ENCODE assay signal across 9 cellular contexts in genomic region chr11:121453589-121454299, GRCh38. TPM values are rescaled to one million over a fixed set of nuclear protein-coding genes. Genes with fewer than 3 reads are reported as not detected.
DNase-seq lines count a peak whose midpoint lies in the region; ATAC-seq and TF ChIP-seq lines count a peak whose summit lies in the region.
"Had no signal": no experiment of that assay in that cellular context is flagged by ENCODE, and none has a peak within 500 bp of the region (broad histone marks: within the 10 kb centered on the region; RNA-seq: fewer than 3 reads in every experiment).

No MANE protein-coding gene starts in this region.

- H3K4me1 ChIP-seq in sigmoid colon, result peaks cover 0 to 23% (median 16%) of the 10 kb centered on the region in 4 donors

- no peaks in the 10 kb centered on the region for H3K27me3 ChIP-seq in sigmoid colon

- POLR2A ChIA-PET in activated CD4-positive, alpha-beta T cell treated with anti-CD3 and anti-CD28 coated beads for 36 hours (lab: Charles Lee), result interaction anchor here (0.9 kb wide), 1 partner anchor 10 kb away, joined by 3 read pairs; no protein-coding TSS in a partner anchor
- POLR2A ChIA-PET in activated CD8-positive, alpha-beta T cell treated with anti-CD3 and anti-CD28 coated beads for 36 hours (lab: Charles Lee), result interaction anchor here (1.0 to 9.1 kb wide), 2 partner anchors 12 to 147 kb away, joined by 3 to 180 read pairs; no protein-coding TSS in a partner anchor

- no peaks in the 10 kb centered on the region for H3K9me3 ChIP-seq in sigmoid colon

- TF ChIP-seq CTCF in activated CD8-positive, alpha-beta T cell treated with anti-CD3 and anti-CD28 coated beads for 36 hours (IDR thresholded peaks at IDR 0.05), result no peak
- TF ChIP-seq CTCF in sigmoid colon (IDR thresholded peaks at IDR 0.05), result no peak

- CTCF ChIA-PET in activated CD4-positive, alpha-beta T cell treated with anti-CD3 and anti-CD28 coated beads for 36 hours (lab: Charles Lee), result interaction anchor here (0.8 to 1.2 kb wide), 2 partner anchors 14 to 138 kb away, joined by 3 read pairs; no protein-coding TSS in a partner anchor
- CTCF ChIA-PET in activated CD8-positive, alpha-beta T cell treated with anti-CD3 and anti-CD28 coated beads for 36 hours (lab: Charles Lee), result interaction anchor here (0.9 kb wide), 2 partner anchors 12 to 30 kb away, joined by 3 to 4 read pairs; no protein-coding TSS in a partner anchor

- TF ChIP-seq POLR2A in sigmoid colon (IDR thresholded peaks at IDR 0.05), result no peak

- peaks cover 84% of the 10 kb centered on the region for H3K4me1 Mint-ChIP-seq in activated CD4-positive, alpha-beta T cell treated with anti-CD3 and anti-CD28 coated beads for 36 hours
- H3K4me1 Mint-ChIP-seq in activated CD8-positive, alpha-beta T cell treated with anti-CD3 and anti-CD28 coated beads for 36 hours (ENCODE audit: low read depth), result peaks cover 77% of the 10 kb centered on the region
- peaks cover 93% of the 10 kb centered on the region for H3K4me1 Mint-ChIP-seq in stimulated activated naive CD8-positive, alpha-beta T cell treated with anti-CD3 and anti-CD28 coated beads, Interleukin-15, Interleukin-2, amounts not matched to agents 100 ng/mL and 50 ng/mL, for 24 hours (ENCODE audit: low read depth)

- peak overlapping the region; percentile 94 for H3K27ac Mint-ChIP-seq in activated CD4-positive, alpha-beta T cell treated with anti-CD3 and anti-CD28 coated beads for 36 hours
- H3K27ac Mint-ChIP-seq in activated CD8-positive, alpha-beta T cell treated with anti-CD3 and anti-CD28 coated beads for 36 hours, result peak overlapping the region; percentile 98
- peak overlapping the region; percentile 99 for H3K27ac Mint-ChIP-seq in stimulated activated naive CD8-positive, alpha-beta T cell treated with anti-CD3 and anti-CD28 coated beads, Interleukin-15, Interleukin-2, amounts not matched to agents 100 ng/mL and 50 ng/mL, for 24 hours

- no peak for TF ChIP-seq EP300 in sigmoid colon (IDR thresholded peaks at IDR 0.05)

- H3K36me3 ChIP-seq in sigmoid colon, result no peaks in the 10 kb centered on the region

- no peak for DNase-seq in activated CD4-positive, alpha-beta T cell treated with anti-CD3 and anti-CD28 coated beads for 36 hours
- no peak for DNase-seq in activated CD4-positive, alpha-beta T cell treated with anti-CD3 and anti-CD28 coated beads for 1 hour
- DNase-seq in activated CD8-positive, alpha-beta T cell treated with anti-CD3 and anti-CD28 coated beads for 36 hours, result peak; percentile 38
- DNase-seq in left lobe of liver (ENCODE audit: low spot score), result peak; percentile 76
- no peak for DNase-seq in GM19238 (ENCODE audit: insufficient read length, low spot score)
- DNase-seq in sigmoid colon, result no peak
- DNase-seq: activated CD8-positive, alpha-beta memory T cell treated with anti-CD3 and anti-CD28 coated beads for 24 hours had no signal

- no peak for ATAC-seq in activated CD4-positive, alpha-beta T cell treated with anti-CD3 and anti-CD28 coated beads for 36 hours
- ATAC-seq in activated CD8-positive, alpha-beta T cell treated with anti-CD3 and anti-CD28 coated beads for 36 hours, result no peak
- ATAC-seq in left lobe of liver (peak; percentile 36), HG03159 (IDR thresholded peaks at IDR 0.05; ENCODE audit: unreplicated experiment) (no peak)

- H3K4me3 ChIP-seq in sigmoid colon, result no peak overlapping the region

- no peaks in the 10 kb centered on the region for H3K27me3 Mint-ChIP-seq in activated CD4-positive, alpha-beta T cell treated with anti-CD3 and anti-CD28 coated beads for 36 hours
- no peaks in the 10 kb centered on the region for H3K27me3 Mint-ChIP-seq in activated CD8-positive, alpha-beta T cell treated with anti-CD3 and anti-CD28 coated beads for 36 hours
- no peaks in the 10 kb centered on the region for H3K27me3 Mint-ChIP-seq in stimulated activated naive CD8-positive, alpha-beta T cell treated with anti-CD3 and anti-CD28 coated beads, Interleukin-15, Interleukin-2, amounts not matched to agents 100 ng/mL and 50 ng/mL, for 24 hours

- peak overlapping the region in 1 of 4 donors; percentile 72 for H3K27ac ChIP-seq in sigmoid colon

- peak overlapping the region; percentile 89 for H3K4me3 Mint-ChIP-seq in activated CD4-positive, alpha-beta T cell treated with anti-CD3 and anti-CD28 coated beads for 36 hours
- H3K4me3 Mint-ChIP-seq in activated CD8-positive, alpha-beta T cell treated with anti-CD3 and anti-CD28 coated beads for 36 hours, result peak overlapping the region; percentile 95
- H3K4me3 Mint-ChIP-seq in stimulated activated naive CD8-positive, alpha-beta T cell treated with anti-CD3 and anti-CD28 coated beads, Interleukin-15, Interleukin-2, amounts not matched to agents 100 ng/mL and 50 ng/mL, for 24 hours, result peak overlapping the region; percentile 98

- H3K36me3 Mint-ChIP-seq in activated CD4-positive, alpha-beta T cell treated with anti-CD3 and anti-CD28 coated beads for 36 hours (ENCODE audit: low read depth), result peaks cover 23% of the 10 kb centered on the region
- H3K36me3 Mint-ChIP-seq in activated CD8-positive, alpha-beta T cell treated with anti-CD3 and anti-CD28 coated beads for 36 hours (ENCODE audit: low read depth), result peaks cover 43% of the 10 kb centered on the region
- peaks cover 14% of the 10 kb centered on the region for H3K36me3 Mint-ChIP-seq in stimulated activated naive CD8-positive, alpha-beta T cell treated with anti-CD3 and anti-CD28 coated beads, Interleukin-15, Interleukin-2, amounts not matched to agents 100 ng/mL and 50 ng/mL, for 24 hours (ENCODE audit: low read depth)

- WGBS in sigmoid colon, 2 donors, result 52 to 68% methylated on average over 6 of the region's 6 CpGs

- intact Hi-C loops in activated CD4-positive, alpha-beta T cell treated with anti-CD3 and anti-CD28 coated beads for 36 hours (cut with DNase I, micrococcal nuclease), result loop anchor here (2.0 to 10.0 kb wide), 4 partner anchors 29 to 137 kb away; no protein-coding TSS in a partner anchor
- intact Hi-C loops in activated CD8-positive, alpha-beta T cell treated with anti-CD3 and anti-CD28 coated beads for 36 hours (cut with micrococcal nuclease), result loop anchor here (5.0 to 10.0 kb wide), 2 partner anchors 129 to 139 kb away; no protein-coding TSS in a partner anchor
- intact Hi-C loops in sigmoid colon (cut with DNase I), result loop anchor here (2.0 to 5.0 kb wide), 5 partner anchors 13 to 139 kb away; no protein-coding TSS in a partner anchor

- no peaks in the 10 kb centered on the region for H3K9me3 Mint-ChIP-seq in activated CD4-positive, alpha-beta T cell treated with anti-CD3 and anti-CD28 coated beads for 36 hours (ENCODE audit: low read depth)
- no peaks in the 10 kb centered on the region for H3K9me3 Mint-ChIP-seq in activated CD8-positive, alpha-beta T cell treated with anti-CD3 and anti-CD28 coated beads for 36 hours
- no peaks in the 10 kb centered on the region for H3K9me3 Mint-ChIP-seq in stimulated activated naive CD8-positive, alpha-beta T cell treated with anti-CD3 and anti-CD28 coated beads, Interleukin-15, Interleukin-2, amounts not matched to agents 100 ng/mL and 50 ng/mL, for 24 hours

RNA-seq across cellular contexts. Expression of gene SORL1, which starts 1.6 kb away (rescaled TPM):
- 10 to 100 TPM; 53.5 to 68.0 TPM for total RNA-seq in activated CD4-positive, alpha-beta T cell treated with anti-CD3 and anti-CD28 coated beads for 36 hours
- total RNA-seq in activated CD8-positive, alpha-beta T cell treated with anti-CD3 and anti-CD28 coated beads for 36 hours, result 10 to 100 TPM; 61.1 to 64.6 TPM
- 133 TPM for total RNA-seq in left lobe of liver
- 10 to 100 TPM in 3 of 4 donors, 1 to 10 TPM in 1; 8.1 to 17.1 (median 14.2) TPM for total RNA-seq in sigmoid colon
- polyA plus RNA-seq in sigmoid colon, result 10 to 100 TPM in 1 of 3 donors, 1 to 10 TPM in 2; 3.2 to 19.8 (median 3.6) TPM

Comparison
In these comparisons a context has a peak if more than half of its experiments do, and no peak if none do; other contexts are left out.
1. DNase-seq: peak in activated CD8-positive, alpha-beta T cell treated with anti-CD3 and anti-CD28 coated beads for 36 hours (single experiment) and left lobe of liver (single experiment); none in activated CD4-positive, alpha-beta T cell treated with anti-CD3 and anti-CD28 coated beads for 36 hours (single experiment), activated CD4-positive, alpha-beta T cell treated with anti-CD3 and anti-CD28 coated beads for 1 hour (single experiment), GM19238 (single experiment) and sigmoid colon (single experiment).
2. Peak in every context shown above with its lines, with median percentiles within 50 percentile points of each other: H3K27ac Mint-ChIP-seq and H3K4me3 Mint-ChIP-seq.